In genomic region chr1:231653611-231654010, GRCh38 we compare ENCODE assay signal across 23 cellular contexts.
"Had no signal": no experiment of that assay in that cellular context is flagged by ENCODE, and none has a peak within 500 bp of the region (broad histone marks: within the 10 kb centered on the region; RNA-seq: fewer than 3 reads in every experiment).

No MANE protein-coding gene starts in this region.

- H2AFZ ChIP-seq: neural progenitor cell had no signal

- H3K4me1 Mint-ChIP-seq: mesothelial cell of epicardium, neural progenitor cell, WTC11 had no signal

- H3K9me3 Mint-ChIP-seq: natural killer cell had no signal

- H3K9me3 ChIP-seq: breast epithelium, right atrium auricular region, transverse colon had no signal

- H3K36me3 ChIP-seq: breast epithelium, neural progenitor cell, right atrium auricular region, transverse colon had no signal

- H3K4me3 ChIP-seq: breast epithelium, neural progenitor cell, right atrium auricular region, transverse colon had no signal

- H3K27ac Mint-ChIP-seq: activated naive CD4-positive, alpha-beta T cell treated with anti-CD3 and anti-CD28 coated beads, Interleukin-2, amount 50 U/mL, for 72 hours; activated T-cell treated with anti-CD3 and anti-CD28 coated beads, Interleukin-2, amount 50 U/mL, for 72 hours; mesothelial cell of epicardium; natural killer cell; neural progenitor cell; WTC11 had no signal

- ATAC-seq: activated CD8-positive, alpha-beta T cell treated with anti-CD3 and anti-CD28 coated beads, Interleukin-2, amount 10 ng/mL, durations not matched to agents 7 days and 5 days; activated naive CD4-positive, alpha-beta T cell treated with anti-CD3 and anti-CD28 coated beads, Interleukin-2, amount 50 U/mL, for 72 hours; activated T-cell treated with anti-CD3 and anti-CD28 coated beads, Interleukin-2, amount 50 U/mL, for 72 hours; esophagus mucosa; left colon; natural killer cell; WTC11 had no signal

- FAIRE-seq: keratinocyte had no signal

- H3K9ac ChIP-seq: neural progenitor cell had no signal

- H3K27me3 ChIP-seq: breast epithelium, neural progenitor cell, right atrium auricular region, transverse colon had no signal

- DNase-seq: activated CD4-positive, alpha-beta T cell treated with anti-CD3 and anti-CD28 coated beads for 1 hour; activated CD8-positive, alpha-beta T cell treated with anti-CD3 and anti-CD28 coated beads, Interleukin-2, amount 10 ng/mL, durations not matched to agents 7 days and 5 days; activated naive CD4-positive, alpha-beta T cell; activated T-cell treated with anti-CD3 and anti-CD28 coated beads for 4 hours; activated T-cell treated with anti-CD3 and anti-CD28 coated beads, Interleukin-2, amount 50 U/mL, for 72 hours; central memory CD4-positive, alpha-beta T cell; foreskin fibroblast; head of caudate nucleus; hippocampal formation; left colon; natural killer cell; occipital lobe; stimulated activated naive CD4-positive, alpha-beta T cell treated with Interleukin-2 at 50 U/mL for 16 hours; T1000; transverse colon had no signal

- H3K4me2 ChIP-seq: neural progenitor cell had no signal

- H3K27ac ChIP-seq: breast epithelium, neural progenitor cell, right atrium auricular region, transverse colon had no signal

- H3K4me3 Mint-ChIP-seq: activated CD8-positive, alpha-beta T cell treated with anti-CD3 and anti-CD28 coated beads, Interleukin-2, amount 10 ng/mL, durations not matched to agents 7 days and 5 days; mesothelial cell of epicardium; natural killer cell; neural progenitor cell; WTC11 had no signal

- H3K36me3 Mint-ChIP-seq: natural killer cell, neural progenitor cell, WTC11 had no signal

- H3K4me1 ChIP-seq: breast epithelium, right atrium auricular region had no signal
